Comparison of ENCODE assay signal across 17 cellular contexts in the genomic region with DNA sequence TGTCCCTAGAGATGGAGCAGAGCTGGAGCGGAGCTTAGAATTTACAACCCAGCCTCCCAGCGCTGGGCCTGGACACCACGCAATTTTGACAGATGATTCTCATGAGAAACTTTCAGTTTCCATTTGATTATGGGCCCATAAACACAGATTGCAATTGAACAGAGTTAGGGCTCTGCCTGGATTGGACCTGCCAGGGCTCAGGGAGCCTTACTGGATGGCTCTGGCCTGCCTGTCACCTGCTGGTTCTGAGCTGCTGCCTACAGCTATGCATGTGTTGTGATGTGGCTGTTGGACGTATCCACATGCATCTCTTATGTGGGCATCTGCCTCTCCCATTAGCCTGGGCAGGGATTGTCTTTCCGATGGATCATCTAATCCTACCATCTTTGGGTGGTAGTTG.
A peak's percentile ranks its signal among the peaks of the same experiment; 100 is the strongest.
DNase-seq lines count a peak whose midpoint lies in the region; ATAC-seq and TF ChIP-seq lines count a peak whose summit lies in the region.
"Had no signal": no experiment of that assay in that cellular context is flagged by ENCODE, and none has a peak within 500 bp of the region (broad histone marks: within the 10 kb centered on the region; RNA-seq: fewer than 3 reads in every experiment).

No MANE protein-coding gene starts in this region.

- CTCF ChIA-PET in activated CD4-positive, alpha-beta memory T cell treated with anti-CD3 and anti-CD28 coated beads for 36 hours (lab: Charles Lee), result interaction anchor here (1.6 kb wide), 1 partner anchor 288 kb away, joined by 8 read pairs; no protein-coding TSS in a partner anchor

- POLR2A ChIA-PET in activated CD4-positive, alpha-beta memory T cell treated with anti-CD3 and anti-CD28 coated beads for 36 hours (lab: Charles Lee), result no interaction called here

- H3K4me3 ChIP-seq in H7 (ENCODE audit: insufficient read depth, low read depth, low read length), result no peak overlapping the region
- H3K4me3 ChIP-seq: BLaER1, GM23248 had no signal

- H3K4me3 Mint-ChIP-seq in natural killer cell treated with Interleukin-12 subunit alpha and Interleukin-12 subunit beta and Interleukin-15 and Interleukin-18, amount 100 ng/mL, for 72 hours, result no peak overlapping the region
- H3K4me3 Mint-ChIP-seq in natural killer cell, result no peak overlapping the region
- H3K4me3 Mint-ChIP-seq in activated CD4-positive, alpha-beta memory T cell treated with anti-CD3 and anti-CD28 coated beads for 36 hours, result no peak overlapping the region
- H3K4me3 Mint-ChIP-seq: B cell; CD8-positive, alpha-beta memory T cell; H9 had no signal

- H3K27me3 Mint-ChIP-seq in natural killer cell treated with Interleukin-12 subunit alpha and Interleukin-12 subunit beta and Interleukin-15 and Interleukin-18, amount 100 ng/mL, for 72 hours, result peaks cover 23 to 53% of the 10 kb centered on the region in 2 donors
- H3K27me3 Mint-ChIP-seq in natural killer cell (ENCODE audit: low read depth in 2 of 2), result peaks cover 18 to 27% of the 10 kb centered on the region in 2 donors
- no peaks in the 10 kb centered on the region for H3K27me3 Mint-ChIP-seq in activated CD4-positive, alpha-beta memory T cell treated with anti-CD3 and anti-CD28 coated beads for 36 hours
- H3K27me3 Mint-ChIP-seq: CD4-positive, CD25-positive, alpha-beta regulatory T cell had no signal

- peaks cover 12 to 17% of the 10 kb centered on the region in 2 donors for H3K4me1 Mint-ChIP-seq in natural killer cell treated with Interleukin-12 subunit alpha and Interleukin-12 subunit beta and Interleukin-15 and Interleukin-18, amount 100 ng/mL, for 72 hours (ENCODE audit: low read depth in 2 of 2)
- peaks cover 10 to 32% of the 10 kb centered on the region in 2 donors for H3K4me1 Mint-ChIP-seq in natural killer cell
- H3K4me1 Mint-ChIP-seq in activated CD4-positive, alpha-beta memory T cell treated with anti-CD3 and anti-CD28 coated beads for 36 hours (ENCODE audit: low read depth), result peaks cover 28% of the 10 kb centered on the region

- no peaks in the 10 kb centered on the region for H3K36me3 Mint-ChIP-seq in natural killer cell treated with Interleukin-12 subunit alpha and Interleukin-12 subunit beta and Interleukin-15 and Interleukin-18, amount 100 ng/mL, for 72 hours
- H3K36me3 Mint-ChIP-seq in natural killer cell, result no peaks in the 10 kb centered on the region
- H3K36me3 Mint-ChIP-seq in activated CD4-positive, alpha-beta memory T cell treated with anti-CD3 and anti-CD28 coated beads for 36 hours, result no peaks in the 10 kb centered on the region
- H3K36me3 Mint-ChIP-seq: CD4-positive, CD25-positive, alpha-beta regulatory T cell had no signal

- no peak for DNase-seq in natural killer cell treated with Interleukin-12 subunit alpha and Interleukin-12 subunit beta and Interleukin-15 and Interleukin-18, amount 100 ng/mL, for 72 hours (ENCODE audit: low spot score)
- no peak for DNase-seq in natural killer cell
- DNase-seq in left colon, result no peak
- DNase-seq in posterior vena cava (ENCODE audit: low spot score), result peak; percentile 68
- no peak for DNase-seq in H7
- no peak for DNase-seq in activated CD4-positive, alpha-beta memory T cell treated with anti-CD3 and anti-CD28 coated beads for 36 hours
- DNase-seq: CD4-positive, CD25-positive, alpha-beta regulatory T cell; CD8-positive, alpha-beta memory T cell; DMS 273 treated with DMSO at 0.1 percent for 48 hours; DMS79; GF-D8; GM23248; H9 had no signal

- intact Hi-C loops in natural killer cell (cut with micrococcal nuclease) (no loop called here), left colon (cut with DNase I, micrococcal nuclease) (no loop called here), posterior vena cava (cut with DNase I) (loop anchor here in 1 of 2 donors (10.0 kb wide), 1 partner anchor 283 kb away; no protein-coding TSS in a partner anchor)
- intact Hi-C loops in activated CD4-positive, alpha-beta memory T cell treated with anti-CD3 and anti-CD28 coated beads for 36 hours (cut with micrococcal nuclease), result loop anchor here (5.0 kb wide), 1 partner anchor 75 kb away; the partner anchor contains the start of gene SDK2

- ATAC-seq in natural killer cell treated with Interleukin-12 subunit alpha and Interleukin-12 subunit beta and Interleukin-15 and Interleukin-18, amount 100 ng/mL, for 72 hours, result peak; percentile 25 to 52
- ATAC-seq in natural killer cell (no peak), left colon (peak; percentile 48), GM18502 (IDR thresholded peaks at IDR 0.05; ENCODE audit: poor library complexity, unreplicated experiment) (no peak)
- ATAC-seq: HCT116 had no signal

- H3K27ac Mint-ChIP-seq in natural killer cell treated with Interleukin-12 subunit alpha and Interleukin-12 subunit beta and Interleukin-15 and Interleukin-18, amount 100 ng/mL, for 72 hours, result no peak overlapping the region
- H3K27ac Mint-ChIP-seq in natural killer cell, result no peak overlapping the region
- no peak overlapping the region for H3K27ac Mint-ChIP-seq in activated CD4-positive, alpha-beta memory T cell treated with anti-CD3 and anti-CD28 coated beads for 36 hours
- H3K27ac Mint-ChIP-seq: B cell had no signal

- H3K9me3 Mint-ChIP-seq in natural killer cell treated with Interleukin-12 subunit alpha and Interleukin-12 subunit beta and Interleukin-15 and Interleukin-18, amount 100 ng/mL, for 72 hours, result no peaks in the 10 kb centered on the region
- H3K9me3 Mint-ChIP-seq in natural killer cell, result no peaks in the 10 kb centered on the region
- no peaks in the 10 kb centered on the region for H3K9me3 Mint-ChIP-seq in activated CD4-positive, alpha-beta memory T cell treated with anti-CD3 and anti-CD28 coated beads for 36 hours
- H3K9me3 Mint-ChIP-seq: CD4-positive, CD25-positive, alpha-beta regulatory T cell; H9 had no signal

- no peaks in the 10 kb centered on the region for H3K27me3 ChIP-seq in H7 (ENCODE audit: control insufficient read depth, insufficient read depth, low read length)
- H3K27me3 ChIP-seq: BLaER1 had no signal

- no peak for TF ChIP-seq CTCF in natural killer cell (IDR thresholded peaks at IDR 0.05)

- H3K36me3 ChIP-seq in H7 (replicated peaks; ENCODE audit: control insufficient read depth, insufficient read depth, low read length), result no peaks in the 10 kb centered on the region
- H3K36me3 ChIP-seq: BLaER1 had no signal

Comparison
In these comparisons a context has a peak if more than half of its experiments do, and no peak if none do; other contexts are left out.
1. ATAC-seq: peak in natural killer cell treated with Interleukin-12 subunit alpha and Interleukin-12 subunit beta and Interleukin-15 and Interleukin-18, amount 100 ng/mL, for 72 hours (2 of 2) and left colon (single experiment); none in natural killer cell (0 of 3) and GM18502 (single experiment).